20 cellular contexts compared by ENCODE assay signal in the genomic region with DNA sequence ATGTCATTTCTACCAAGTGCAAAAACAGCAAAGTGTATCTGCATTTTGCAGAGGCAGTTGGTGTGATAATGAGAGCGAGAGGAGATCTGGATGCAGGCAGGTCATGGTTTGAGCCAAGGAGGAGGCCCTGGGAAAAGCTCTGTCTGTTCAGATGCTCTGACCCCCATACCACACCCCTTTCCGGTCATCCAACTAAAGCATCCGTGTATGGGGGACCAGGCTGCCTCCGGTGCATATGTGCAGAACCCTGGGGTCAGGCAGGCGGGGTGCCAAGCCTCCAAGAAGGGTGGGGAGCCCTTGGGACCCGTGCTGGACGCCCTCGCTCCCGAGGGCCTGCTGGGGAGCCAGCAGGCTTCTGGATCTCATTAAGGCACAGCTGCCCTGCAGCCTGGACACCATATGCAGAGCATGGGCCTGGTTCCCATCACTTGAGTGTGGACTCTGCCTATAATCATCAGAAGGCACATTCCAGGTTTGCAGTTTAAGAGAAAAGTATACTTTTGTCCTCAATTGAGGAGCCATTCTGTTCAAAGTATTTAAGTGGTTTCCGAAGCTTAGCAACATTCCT. TPM values are rescaled to one million over a fixed set of nuclear protein-coding genes. Genes with fewer than 3 reads are reported as not detected.
DNase-seq lines count a peak whose midpoint lies in the region; ATAC-seq and TF ChIP-seq lines count a peak whose summit lies in the region.
"Had no signal": no experiment of that assay in that cellular context is flagged by ENCODE, and none has a peak within 500 bp of the region (broad histone marks: within the 10 kb centered on the region; RNA-seq: fewer than 3 reads in every experiment).

No MANE protein-coding gene starts in this region.

- H3K27ac ChIP-seq in breast epithelium (peak overlapping the region; percentile 83 to 86), left ventricle myocardium inferior (replicated peaks) (peak overlapping the region; percentile 72)
- H3K27ac ChIP-seq: upper lobe of left lung had no signal

- no peak for TF ChIP-seq POLR2A in breast epithelium (IDR thresholded peaks at IDR 0.05)

- H3K27me3 Mint-ChIP-seq in MCF 10A (ENCODE audit: insufficient read depth, unreplicated experiment) = no peaks in the 10 kb centered on the region
- H3K27me3 Mint-ChIP-seq in type B pancreatic cell = peaks cover 5% of the 10 kb centered on the region
- H3K27me3 Mint-ChIP-seq: IgD-negative memory B cell had no signal

- H3K4me1 Mint-ChIP-seq in MCF 10A (ENCODE audit: insufficient read depth, unreplicated experiment) (peaks cover 17% of the 10 kb centered on the region), type B pancreatic cell (ENCODE audit: unreplicated experiment) (peaks cover 30% of the 10 kb centered on the region)

- intact Hi-C loops in breast epithelium (cut with DNase I; ENCODE audit: low total_unique reads) (loop anchor here (10.0 kb wide), 1 partner anchor 107 kb away; no protein-coding TSS in a partner anchor), MCF 10A (cut with micrococcal nuclease) (loop anchor here (5.0 kb wide), 2 partner anchors 49 to 99 kb away; no protein-coding TSS in a partner anchor), left ventricle myocardium inferior (cut with micrococcal nuclease) (no loop called here)

- POLR2A ChIA-PET in MCF 10A (lab: Yijun Ruan, JAX) = interaction anchor here (0.9 to 4.0 kb wide), 5 partner anchors 51 to 174 kb away, joined by 3 to 54 read pairs (median 5); a partner anchor contains a TSS

- H3K27me3 ChIP-seq in breast epithelium (no peaks in the 10 kb centered on the region), left ventricle myocardium inferior (ENCODE audit: low read depth) (no peaks in the 10 kb centered on the region)
- H3K27me3 ChIP-seq: upper lobe of left lung had no signal

- H3K4me3 ChIP-seq in breast epithelium = no peak overlapping the region
- H3K4me3 ChIP-seq in cardiac fibroblast (replicated peaks in 1 of 2; ENCODE audit: low read depth in 2 of 2, low read length in 2 of 2) = no peak overlapping the region
- H3K4me3 ChIP-seq in left ventricle myocardium inferior = no peak overlapping the region
- H3K4me3 ChIP-seq: upper lobe of left lung had no signal

- H3K9me3 ChIP-seq in breast epithelium (no peaks in the 10 kb centered on the region), left ventricle myocardium inferior (replicated peaks) (no peaks in the 10 kb centered on the region)
- H3K9me3 ChIP-seq: upper lobe of left lung had no signal

- TF ChIP-seq CTCF in breast epithelium (IDR thresholded peaks at IDR 0.05) = no peak
- TF ChIP-seq CTCF in MCF 10A (IDR thresholded peaks at IDR 0.05; ENCODE audit: unreplicated experiment) = no peak
- no peak for TF ChIP-seq CTCF in cardiac fibroblast (IDR thresholded peaks at IDR 0.05; ENCODE audit: low read depth, low read length)
- no peak for TF ChIP-seq CTCF in left ventricle myocardium inferior (IDR thresholded peaks at IDR 0.05; ENCODE audit: borderline replicate concordance)
- no peak for TF ChIP-seq CTCF in type B pancreatic cell (conservative IDR thresholded peaks at IDR 0.05)

- CTCF ChIA-PET in MCF 10A (lab: Yijun Ruan, JAX) = interaction anchor here (0.6 to 2.2 kb wide), 10 partner anchors 12 to 660 kb away, joined by 3 to 15 read pairs (median 4); no protein-coding TSS in a partner anchor

- no TSS peak for BruUV-seq in MCF 10A (replicated peaks; lab: Mats Ljungman, UMichigan)

- H3K36me3 Mint-ChIP-seq in MCF 10A (ENCODE audit: insufficient read depth, unreplicated experiment) = no peaks in the 10 kb centered on the region
- H3K36me3 Mint-ChIP-seq in type B pancreatic cell = no peaks in the 10 kb centered on the region
- H3K36me3 Mint-ChIP-seq: activated naive CD4-positive, alpha-beta T cell treated with anti-CD3 and anti-CD28 coated beads, Interleukin-2, amount 50 U/mL, for 72 hours had no signal

- H3K9me3 Mint-ChIP-seq in MCF 10A (ENCODE audit: unreplicated experiment) = no peaks in the 10 kb centered on the region
- H3K9me3 Mint-ChIP-seq in type B pancreatic cell = no peaks in the 10 kb centered on the region
- H3K9me3 Mint-ChIP-seq: activated naive CD4-positive, alpha-beta T cell treated with anti-CD3 and anti-CD28 coated beads, Interleukin-2, amount 50 U/mL, for 72 hours; IgD-negative memory B cell; T-helper 1 cell treated with Interleukin-12 subunit alpha and Interleukin-12 subunit beta and Interleukin-4 antibody, amounts not matched to agents 30 μg/mL and 1 μg/mL, for 36 hours had no signal

- H3K4me3 Mint-ChIP-seq in MCF 10A (ENCODE audit: unreplicated experiment) (no peak overlapping the region), type B pancreatic cell (no peak overlapping the region)
- H3K4me3 Mint-ChIP-seq: IgD-negative memory B cell; T-helper 1 cell treated with Interleukin-12 subunit alpha and Interleukin-12 subunit beta and Interleukin-4 antibody, amounts not matched to agents 30 μg/mL and 1 μg/mL, for 36 hours had no signal

- no peak for ATAC-seq in HG03045 (IDR thresholded peaks at IDR 0.05; ENCODE audit: unreplicated experiment)
- ATAC-seq: activated naive CD4-positive, alpha-beta T cell treated with anti-CD3 and anti-CD28 coated beads, Interleukin-2, amount 50 U/mL, for 72 hours had no signal

- H3K27ac Mint-ChIP-seq in MCF 10A (ENCODE audit: low read depth, unreplicated experiment) = no peak overlapping the region
- H3K27ac Mint-ChIP-seq in type B pancreatic cell = peak overlapping the region; percentile 51
- H3K27ac Mint-ChIP-seq: IgD-negative memory B cell; T-helper 1 cell treated with Interleukin-12 subunit alpha and Interleukin-12 subunit beta and Interleukin-4 antibody, amounts not matched to agents 30 μg/mL and 1 μg/mL, for 36 hours had no signal

- H3K4me1 ChIP-seq in breast epithelium (peaks cover 6 to 16% of the 10 kb centered on the region in 2 donors), left ventricle myocardium inferior (peaks cover 13% of the 10 kb centered on the region)

- no peak for DNase-seq in breast epithelium (ENCODE audit: low spot score in 2 of 2)
- DNase-seq in MCF 10A (ENCODE audit: unreplicated experiment) = no peak
- peak; percentile 11 to 29 for DNase-seq in cardiac fibroblast (ENCODE audit: low read depth in 2 of 2)
- peak; percentile 78 for DNase-seq in left ventricle myocardium inferior
- peak; percentile 66 for DNase-seq in type B pancreatic cell (ENCODE audit: extremely low spot score, unreplicated experiment)
- DNase-seq in NCI-H146 (lab: John Stamatoyannopoulos, UW) = no peak
- no peak for DNase-seq in NCI-H2171 treated with DMSO at 0.1 percent for 48 hours (lab: John Stamatoyannopoulos, UW)
- DNase-seq: activated CD4-positive, alpha-beta T cell treated with anti-CD3 and anti-CD28 coated beads for 48 hours; GF-D8; head of caudate nucleus; midbrain; MV-4-11; NCI-H2107; NCI-H774 had no signal

- no peaks in the 10 kb centered on the region for H3K36me3 ChIP-seq in breast epithelium
- no peaks in the 10 kb centered on the region for H3K36me3 ChIP-seq in left ventricle myocardium inferior
- H3K36me3 ChIP-seq: upper lobe of left lung had no signal

RNA-seq across cellular contexts. Expression of a gene that starts 56.1 kb away (rescaled TPM):
- total RNA-seq in breast epithelium = 10 to 100 TPM; 32.1 to 47.4 (median 37.9) TPM
- 0.83 and 1.5 TPM in 2 replicates for total RNA-seq in MCF 10A (2022)
- 7.2 TPM for total RNA-seq in left ventricle myocardium inferior
- 0.31 TPM in 1 of 2 replicates, not detected in the other for total RNA-seq in type B pancreatic cell (ENCODE audit: low replicate concordance)
- total RNA-seq: A172 had no signal

Comparison
In these comparisons a context has a peak if more than half of its experiments do, and no peak if none do; other contexts are left out.
1. DNase-seq: peak in cardiac fibroblast (2 of 2), left ventricle myocardium inferior (single experiment) and type B pancreatic cell (single experiment); none in breast epithelium (0 of 2), MCF 10A (single experiment), NCI-H146 (single experiment) and NCI-H2171 treated with DMSO at 0.1 percent for 48 hours (single experiment).